1 cellular context compared by ENCODE assay signal in the genomic region with DNA sequence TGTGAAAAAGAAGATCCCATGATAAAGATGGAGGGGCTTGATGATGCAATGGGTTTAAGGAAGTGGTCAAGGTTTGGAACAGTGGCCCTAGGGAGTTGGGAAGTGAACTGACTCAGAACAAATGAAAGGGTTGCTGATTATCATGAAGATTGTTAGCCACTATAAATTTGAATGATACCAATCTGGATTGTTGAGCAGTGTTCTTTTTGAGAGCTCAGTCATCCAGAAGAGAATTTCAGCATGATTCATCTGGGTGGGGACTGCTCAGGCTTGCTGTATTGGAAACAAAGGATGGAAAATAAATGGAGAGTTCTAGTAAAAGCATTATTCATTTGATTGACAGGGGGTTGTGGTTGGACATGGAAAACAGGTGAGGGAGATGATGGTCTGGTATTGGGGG.
TF ChIP-seq lines count a peak whose summit lies in the region.

No MANE protein-coding gene starts in this region.

TF ChIP-seq in GM12878, 131 proteins besides CTCF, POLR2A, EP300 and RAD21:
- TF ChIP-seq NFXL1 (IDR thresholded peaks at IDR 0.05; ENCODE audit: borderline replicate concordance) = no peak
- TF ChIP-seq, protein P1, sequence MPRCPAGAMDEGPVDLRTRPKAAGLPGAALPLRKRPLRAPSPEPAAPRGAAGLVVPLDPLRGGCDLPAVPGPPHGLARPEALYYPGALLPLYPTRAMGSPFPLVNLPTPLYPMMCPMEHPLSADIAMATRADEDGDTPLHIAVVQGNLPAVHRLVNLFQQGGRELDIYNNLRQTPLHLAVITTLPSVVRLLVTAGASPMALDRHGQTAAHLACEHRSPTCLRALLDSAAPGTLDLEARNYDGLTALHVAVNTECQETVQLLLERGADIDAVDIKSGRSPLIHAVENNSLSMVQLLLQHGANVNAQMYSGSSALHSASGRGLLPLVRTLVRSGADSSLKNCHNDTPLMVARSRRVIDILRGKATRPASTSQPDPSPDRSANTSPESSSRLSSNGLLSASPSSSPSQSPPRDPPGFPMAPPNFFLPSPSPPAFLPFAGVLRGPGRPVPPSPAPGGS (IDR thresholded peaks at IDR 0.05; ENCODE audit: borderline replicate concordance, insufficient read depth, low read depth, low read length, poor library complexity, severe bottlenecking) = no peak
- TF ChIP-seq MYB (IDR thresholded peaks at IDR 0.05; ENCODE audit: borderline replicate concordance, low read depth, low read length) = no peak
- no peak for TF ChIP-seq CEBPZ (IDR thresholded peaks at IDR 0.05; ENCODE audit: low read depth, low read length)
- no peak for TF ChIP-seq ZNF622 (IDR thresholded peaks at IDR 0.05)
- no peak for TF ChIP-seq NR2C2 (IDR thresholded peaks at IDR 0.05; ENCODE audit: borderline replicate concordance, control insufficient read depth, insufficient read length, low read depth)
- TF ChIP-seq, protein P2, sequence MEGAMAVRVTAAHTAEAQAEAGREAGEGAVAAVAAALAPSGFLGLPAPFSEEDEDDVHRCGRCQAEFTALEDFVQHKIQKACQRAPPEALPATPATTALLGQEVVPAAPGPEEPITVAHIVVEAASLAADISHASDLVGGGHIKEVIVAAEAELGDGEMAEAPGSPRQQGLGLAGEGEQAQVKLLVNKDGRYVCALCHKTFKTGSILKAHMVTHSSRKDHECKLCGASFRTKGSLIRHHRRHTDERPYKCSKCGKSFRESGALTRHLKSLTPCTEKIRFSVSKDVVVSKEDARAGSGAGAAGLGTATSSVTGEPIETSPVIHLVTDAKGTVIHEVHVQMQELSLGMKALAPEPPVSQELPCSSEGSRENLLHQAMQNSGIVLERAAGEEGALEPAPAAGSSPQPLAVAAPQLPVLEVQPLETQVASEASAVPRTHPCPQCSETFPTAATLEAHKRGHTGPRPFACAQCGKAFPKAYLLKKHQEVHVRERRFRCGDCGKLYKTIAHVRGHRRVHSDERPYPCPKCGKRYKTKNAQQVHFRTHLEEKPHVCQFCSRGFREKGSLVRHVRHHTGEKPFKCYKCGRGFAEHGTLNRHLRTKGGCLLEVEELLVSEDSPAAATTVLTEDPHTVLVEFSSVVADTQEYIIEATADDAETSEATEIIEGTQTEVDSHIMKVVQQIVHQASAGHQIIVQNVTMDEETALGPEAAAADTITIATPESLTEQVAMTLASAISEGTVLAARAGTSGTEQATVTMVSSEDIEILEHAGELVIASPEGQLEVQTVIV (IDR thresholded peaks at IDR 0.05; ENCODE audit: borderline replicate concordance, partially characterized antibody) = no peak
- TF ChIP-seq NR2F1 (conservative IDR thresholded peaks at IDR 0.05) = no peak
- TF ChIP-seq LARP7 (IDR thresholded peaks at IDR 0.05) = no peak
- no peak for TF ChIP-seq HDAC6 (IDR thresholded peaks at IDR 0.05; ENCODE audit: unreplicated experiment)
- no peak for TF ChIP-seq SMARCA5 (IDR thresholded peaks at IDR 0.05)
- TF ChIP-seq, protein P3, sequence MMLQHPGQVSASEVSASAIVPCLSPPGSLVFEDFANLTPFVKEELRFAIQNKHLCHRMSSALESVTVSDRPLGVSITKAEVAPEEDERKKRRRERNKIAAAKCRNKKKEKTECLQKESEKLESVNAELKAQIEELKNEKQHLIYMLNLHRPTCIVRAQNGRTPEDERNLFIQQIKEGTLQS (IDR thresholded peaks at IDR 0.05; ENCODE audit: borderline replicate concordance, extremely low read depth, low read depth, low read length) = no peak
- no peak for TF ChIP-seq WRNIP1 (IDR thresholded peaks at IDR 0.05; ENCODE audit: borderline replicate concordance, low read depth, low read length)
- TF ChIP-seq ZSCAN29 (IDR thresholded peaks at IDR 0.05) = no peak
- TF ChIP-seq RUNX3 (IDR thresholded peaks at IDR 0.05; ENCODE audit: low read length) = no peak
- TF ChIP-seq NBN (IDR thresholded peaks at IDR 0.05) = no peak
- TF ChIP-seq NRF1 (conservative IDR thresholded peaks at IDR 0.05; ENCODE audit: low read depth, low read length) = no peak
